Comparison of ENCODE assay signal across 24 cellular contexts in genomic region chr6:19311786-19312185, GRCh38.
DNase-seq lines count a peak whose midpoint lies in the region; TF ChIP-seq lines count a peak whose summit lies in the region.
"Had no signal": no experiment of that assay in that cellular context is flagged by ENCODE, and none has a peak within 500 bp of the region (broad histone marks: within the 10 kb centered on the region; RNA-seq: fewer than 3 reads in every experiment).

No MANE protein-coding gene starts in this region.

- H3K36me3 Mint-ChIP-seq in CD14-positive monocyte, result no peaks in the 10 kb centered on the region

- peak; percentile 31 for DNase-seq in A673 (ENCODE audit: low spot score)
- DNase-seq in NCI-H146 (lab: John Stamatoyannopoulos, UW), result peak; percentile 70
- DNase-seq in astrocyte of the spinal cord (ENCODE audit: low read depth, low spot score), result peak; percentile 30
- peak; percentile 22 for DNase-seq in iPS-NIHi7 (ENCODE audit: extremely low spot score)
- DNase-seq in activated T-cell treated with anti-CD3 and anti-CD28 coated beads, Interleukin-2, amount 50 U/mL, for 1 hour, result no peak
- no peak for DNase-seq in CD14-positive monocyte (ENCODE audit: low spot score)
- no peak for DNase-seq in NCI-H526 (lab: John Stamatoyannopoulos, UW)
- no peak for DNase-seq in midbrain (lab: John Stamatoyannopoulos, UW)
- DNase-seq: ACHN; activated CD4-positive, alpha-beta T cell treated with anti-CD3 and anti-CD28 coated beads, Interleukin-2, amount 50 U/mL, for 4 hours; DMS153; heart left ventricle; kidney; MM.1S; NCI-H2029; NCI-H526 treated with DMSO at 0.1 percent for 48 hours; PC-3; small intestine; stimulated activated CD4-positive, alpha-beta T cell treated with anti-CD3 and anti-CD28 coated beads, Interleukin-4, amount 100 ng/mL, for 24 hours; T-helper 2 cell had no signal

- H3K4me1 Mint-ChIP-seq in CD14-positive monocyte, result no peaks in the 10 kb centered on the region

- no peaks in the 10 kb centered on the region for H3K4me1 ChIP-seq in A673 (ENCODE audit: insufficient read depth, low read length, poor library complexity, severe bottlenecking)
- H3K4me1 ChIP-seq: heart left ventricle, SJSA1 had no signal

- POLR2A ChIA-PET in A673 (lab: Charles Lee; ENCODE audit: low non-redundant PET), result no interaction called here

- no peak overlapping the region for H3K4me3 ChIP-seq in A673 (ENCODE audit: low read depth, low read length, poor library complexity, severe bottlenecking)
- H3K4me3 ChIP-seq in astrocyte of the spinal cord (ENCODE audit: low read depth, low read length), result no peak overlapping the region
- H3K4me3 ChIP-seq: heart left ventricle, lung, SJSA1 had no signal

- intact Hi-C loops in A673 (cut with micrococcal nuclease; ENCODE audit: unreplicated experiment) (no loop called here), CD14-positive monocyte (cut with micrococcal nuclease) (no loop called here)

- CTCF ChIA-PET in A673 (lab: Charles Lee), result no interaction called here

- no peaks in the 10 kb centered on the region for H3K36me3 ChIP-seq in A673 (ENCODE audit: insufficient read depth, low read length, poor library complexity, severe bottlenecking)
- H3K36me3 ChIP-seq: heart left ventricle, SJSA1 had no signal

- no peaks in the 10 kb centered on the region for H3K9me3 ChIP-seq in A673 (ENCODE audit: low read depth, low read length, poor library complexity, severe bottlenecking)
- H3K9me3 ChIP-seq: heart left ventricle had no signal

- H3K27me3 ChIP-seq in A673 (replicated peaks; ENCODE audit: insufficient read depth, low read depth, low read length, poor library complexity), result no peaks in the 10 kb centered on the region
- H3K27me3 ChIP-seq: heart left ventricle, SJSA1 had no signal

- no peak overlapping the region for H3K27ac ChIP-seq in A673 (ENCODE audit: low read depth, low read length, poor library complexity, severe bottlenecking)
- H3K27ac ChIP-seq: C4-2B, heart left ventricle, SJSA1, VCaP had no signal

- H3K27me3 Mint-ChIP-seq in CD14-positive monocyte (ENCODE audit: low read depth in 3 of 3), result no peaks in the 10 kb centered on the region

- TF ChIP-seq CTCF in A673 (conservative IDR thresholded peaks at IDR 0.05; ENCODE audit: low read depth, low read length) (no peak), astrocyte of the spinal cord (IDR thresholded peaks at IDR 0.05; ENCODE audit: low read depth, low read length) (no peak), CD14-positive monocyte (IDR thresholded peaks at IDR 0.05) (no peak)

- no peak overlapping the region for H3K4me3 Mint-ChIP-seq in CD14-positive monocyte

- no peak overlapping the region for H3K27ac Mint-ChIP-seq in CD14-positive monocyte

- H3K9me3 Mint-ChIP-seq in CD14-positive monocyte, result peaks cover 11 to 38% (median 23%) of the 10 kb centered on the region in 7 donors

- in situ Hi-C loops in astrocyte of the spinal cord (cut with HindIII; ENCODE audit: low sequenced_read_pairs), result no loop called here

- BruUV-seq in A673 (replicated peaks; lab: Mats Ljungman, UMichigan), result no TSS peak

Comparison
In these comparisons a context has a peak if more than half of its experiments do, and no peak if none do; other contexts are left out.
1. DNase-seq: peak in A673 (single experiment), NCI-H146 (single experiment), astrocyte of the spinal cord (single experiment) and iPS-NIHi7 (single experiment); none in activated T-cell treated with anti-CD3 and anti-CD28 coated beads, Interleukin-2, amount 50 U/mL, for 1 hour (single experiment), CD14-positive monocyte (single experiment), NCI-H526 (0 of 2) and midbrain (single experiment).